In genomic region chr2:130882111-130882510, GRCh38 we compare ENCODE assay signal across 21 cellular contexts. TPM values are rescaled to one million over a fixed set of nuclear protein-coding genes. Genes with fewer than 3 reads are reported as not detected.
"Had no signal": no experiment of that assay in that cellular context is flagged by ENCODE, and none has a peak within 500 bp of the region (broad histone marks: within the 10 kb centered on the region; RNA-seq: fewer than 3 reads in every experiment).

No MANE protein-coding gene starts in this region.

- H3K4me3 Mint-ChIP-seq: activated naive CD8-positive, alpha-beta T cell treated with anti-CD3 and anti-CD28 coated beads, Interleukin-2, amount 10 ng/mL, durations not matched to agents 7 days and 5 days; stimulated activated naive CD8-positive, alpha-beta T cell treated with anti-CD3 and anti-CD28 coated beads, Interleukin-15, Interleukin-2, amounts not matched to agents 100 ng/mL and 50 ng/mL, for 24 hours; WTC11 had no signal

- H3K36me3 ChIP-seq: esophagus muscularis mucosa, gastroesophageal sphincter, tibial artery had no signal

- H3K9ac ChIP-seq: parathyroid adenoma had no signal

- H3K36me3 Mint-ChIP-seq: activated naive CD8-positive, alpha-beta T cell treated with anti-CD3 and anti-CD28 coated beads, Interleukin-2, amount 10 ng/mL, durations not matched to agents 7 days and 5 days; WTC11 had no signal

- H3K79me2 ChIP-seq: parathyroid adenoma had no signal

- H3K27ac ChIP-seq: esophagus muscularis mucosa, gastroesophageal sphincter, parathyroid adenoma, tibial artery had no signal

- ATAC-seq: gastroesophageal sphincter, left colon, mucosa of descending colon, WTC11 had no signal

- H3K4me1 Mint-ChIP-seq: activated naive CD8-positive, alpha-beta T cell treated with anti-CD3 and anti-CD28 coated beads, Interleukin-2, amount 10 ng/mL, durations not matched to agents 7 days and 5 days; WTC11 had no signal

- H3K27ac Mint-ChIP-seq: activated naive CD8-positive, alpha-beta T cell treated with anti-CD3 and anti-CD28 coated beads, Interleukin-2, amount 10 ng/mL, durations not matched to agents 7 days and 5 days; stimulated activated naive CD8-positive, alpha-beta T cell treated with anti-CD3 and anti-CD28 coated beads, Interleukin-15, Interleukin-2, amounts not matched to agents 100 ng/mL and 50 ng/mL, for 24 hours; WTC11 had no signal

- H3K9me3 Mint-ChIP-seq: activated naive CD8-positive, alpha-beta T cell treated with anti-CD3 and anti-CD28 coated beads, Interleukin-2, amount 10 ng/mL, durations not matched to agents 7 days and 5 days; stimulated activated naive CD8-positive, alpha-beta T cell treated with anti-CD3 and anti-CD28 coated beads, Interleukin-15, Interleukin-2, amounts not matched to agents 100 ng/mL and 50 ng/mL, for 24 hours had no signal

- H3K9me3 ChIP-seq: mucosa of descending colon, tibial artery had no signal

- DNase-seq: activated naive CD4-positive, alpha-beta T cell treated with Interleukin-2 at 50 U/mL for 16 hours; activated naive CD8-positive, alpha-beta T cell treated with anti-CD3 and anti-CD28 coated beads, Interleukin-2, amount 10 ng/mL, durations not matched to agents 7 days and 5 days; activated T-cell treated with anti-CD3 and anti-CD28 coated beads, Interleukin-2, amount 50 U/mL, for 48 hours; amniotic stem cell; cerebellar nuclear complex; cortex of kidney; hypothalamus; left colon; mesenchymal stem cell; mucosa of descending colon; nucleus accumbens; right cardiac atrium; stimulated activated CD4-positive, alpha-beta T cell treated with anti-CD3 and anti-CD28 coated beads, Interleukin-1b, Interleukin-23, amount 100 ng/mL, for 48 hours; T-helper 9 cell; tibial artery had no signal

- H3K4me1 ChIP-seq: esophagus muscularis mucosa, gastroesophageal sphincter, parathyroid adenoma, tibial artery had no signal

- H2AFZ ChIP-seq: parathyroid adenoma had no signal

- H3K4me3 ChIP-seq: esophagus muscularis mucosa, gastroesophageal sphincter, mucosa of descending colon, tibial artery had no signal

RNA-seq across cellular contexts. Expression of gene ARHGEF4, which starts 45.4 kb away (rescaled TPM):
- total RNA-seq: pulmonary artery endothelial cell had no signal
